Comparison of ENCODE assay signal across 8 cellular contexts in the genomic region with DNA sequence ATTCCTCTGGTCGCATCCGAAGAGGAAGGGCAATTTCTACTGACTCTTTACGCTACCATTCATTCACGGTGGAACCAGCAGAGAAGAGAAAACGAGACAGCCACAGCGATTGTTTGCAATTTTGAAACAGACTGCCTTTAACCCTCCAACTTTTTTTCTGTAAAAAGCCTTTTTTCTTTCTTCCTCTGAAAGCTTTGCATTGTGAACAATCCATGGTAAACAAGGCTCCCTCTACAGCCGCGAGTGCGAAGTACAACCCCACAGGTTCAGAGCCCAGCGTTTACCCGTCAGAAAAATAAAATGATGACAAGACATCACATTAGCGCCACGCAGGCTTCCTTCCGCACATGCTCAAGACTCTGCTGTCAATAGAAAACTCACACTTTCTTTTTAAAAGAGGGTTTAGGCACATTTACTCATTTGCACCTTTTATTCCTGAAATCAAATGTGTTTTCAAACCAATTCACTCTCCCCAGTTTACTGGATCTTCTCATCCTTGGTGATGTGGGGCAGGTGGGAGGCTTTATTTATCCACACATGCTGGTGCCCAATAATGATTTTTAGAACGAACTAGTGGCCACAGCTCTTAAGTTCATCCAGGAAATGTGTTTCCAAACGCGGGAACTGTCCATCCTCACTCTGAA.
A peak's percentile ranks its signal among the peaks of the same experiment; 100 is the strongest.
DNase-seq lines count a peak whose midpoint lies in the region; ATAC-seq and TF ChIP-seq lines count a peak whose summit lies in the region.

No MANE protein-coding gene starts in this region.

- POLR2A ChIA-PET in T-cell (lab: Charles Lee), result interaction anchor here (0.6 to 0.7 kb wide), 4 partner anchors 23 to 1013 kb away, joined by 3 to 5 read pairs (median 3); no protein-coding TSS in a partner anchor

- DNase-seq in D341Med (ENCODE audit: low spot score) (peak; percentile 75), HAP-1 (ENCODE audit: low spot score in 2 of 2) (peak; percentile 80 to 82), NCI-H1436 (lab: John Stamatoyannopoulos, UW) (peak; percentile 38), T-cell (peak; percentile 62 to 93 (median 85)), amniotic epithelial cell (ENCODE audit: low read depth) (peak; percentile 82), right atrium auricular region (ENCODE audit: low spot score) (peak; percentile 87), psoas muscle (peak; percentile 71 to 81), uterus (peak; percentile 79 to 80)

- intact Hi-C loops in psoas muscle (cut with DNase I) (no loop called here), uterus (cut with DNase I; ENCODE audit: low total_unique reads) (no loop called here)

- peaks cover 0 to 4% (median 0%) of the 10 kb centered on the region in 3 donors for H3K9me3 Mint-ChIP-seq in T-cell

- CTCF ChIA-PET in T-cell (lab: Charles Lee), result interaction anchor here in 1 of 2 donors (1.0 to 1.1 kb wide), 3 partner anchors 48 to 162 kb away, joined by 3 to 5 read pairs (median 3); no protein-coding TSS in a partner anchor

- H3K27ac ChIP-seq in right atrium auricular region (peak overlapping the region in 1 of 2 donors; percentile 80), psoas muscle (no peak overlapping the region), uterus (peak overlapping the region; percentile 74 to 81)

- TF ChIP-seq CTCF in right atrium auricular region (IDR thresholded peaks at IDR 0.05) (peak; percentile 75 to 89), psoas muscle (IDR thresholded peaks at IDR 0.05) (peak; percentile 77), uterus (IDR thresholded peaks at IDR 0.05) (peak; percentile 78 to 86 (median 81))

- H3K36me3 ChIP-seq in HAP-1 (replicated peaks) (no peaks in the 10 kb centered on the region), right atrium auricular region (no peaks in the 10 kb centered on the region), psoas muscle (ENCODE audit: insufficient read depth in 1 of 2, low read depth in 1 of 2) (no peaks in the 10 kb centered on the region), uterus (no peaks in the 10 kb centered on the region)

- 2 to 4% (median 2%) methylated on average over 17 of the region's 17 CpGs for WGBS in psoas muscle, 3 donors

- H3K27ac Mint-ChIP-seq in T-cell, result peak overlapping the region; percentile 91 to 97

- ATAC-seq in T-cell (replicated peaks in 1 of 4), result peak; percentile 77 to 85 (median 80)
- peak; percentile 63 to 82 (median 70) for ATAC-seq in psoas muscle

- TF ChIP-seq POLR2A in uterus (IDR thresholded peaks at IDR 0.05), result no peak

- no peaks in the 10 kb centered on the region for H3K27me3 Mint-ChIP-seq in T-cell

- H3K27me3 ChIP-seq in HAP-1 (ENCODE audit: low read depth), result no peaks in the 10 kb centered on the region; the same call in 1 of the 2 replicates
- no peaks in the 10 kb centered on the region for H3K27me3 ChIP-seq in right atrium auricular region
- H3K27me3 ChIP-seq in psoas muscle (ENCODE audit: insufficient read depth in 3 of 3, low read length in 2 of 3), result peaks cover 0 to 15% (median 0%) of the 10 kb centered on the region in 3 donors
- no peaks in the 10 kb centered on the region for H3K27me3 ChIP-seq in uterus

- H3K4me1 ChIP-seq in HAP-1 (peaks cover 11% of the 10 kb centered on the region; the same call in 1 of the 2 replicates), right atrium auricular region (peaks cover 0 to 31% of the 10 kb centered on the region in 2 donors), psoas muscle (peaks cover 11% of the 10 kb centered on the region), uterus (no peaks in the 10 kb centered on the region)

- peaks cover 8% of the 10 kb centered on the region for H3K36me3 Mint-ChIP-seq in T-cell

- peaks cover 38 to 50% (median 44%) of the 10 kb centered on the region in 3 donors for H3K4me1 Mint-ChIP-seq in T-cell

- no peaks in the 10 kb centered on the region for H3K9me3 ChIP-seq in HAP-1
- no peaks in the 10 kb centered on the region for H3K9me3 ChIP-seq in right atrium auricular region
- no peaks in the 10 kb centered on the region for H3K9me3 ChIP-seq in psoas muscle
- no peaks in the 10 kb centered on the region for H3K9me3 ChIP-seq in uterus

- in situ Hi-C loops in HAP-1 (cut with MboI; ENCODE audit: low sequenced_read_pairs), result no loop called here

- H3K4me3 ChIP-seq in HAP-1 (peak overlapping the region; percentile 45), right atrium auricular region (peak overlapping the region; percentile 75 to 84), psoas muscle (peak overlapping the region; percentile 74), uterus (peak overlapping the region in 1 of 2 donors; percentile 68)

- peak overlapping the region; percentile 85 to 90 (median 88) for H3K4me3 Mint-ChIP-seq in T-cell
